ENCODE assay signal across 10 cellular contexts in the genomic region with DNA sequence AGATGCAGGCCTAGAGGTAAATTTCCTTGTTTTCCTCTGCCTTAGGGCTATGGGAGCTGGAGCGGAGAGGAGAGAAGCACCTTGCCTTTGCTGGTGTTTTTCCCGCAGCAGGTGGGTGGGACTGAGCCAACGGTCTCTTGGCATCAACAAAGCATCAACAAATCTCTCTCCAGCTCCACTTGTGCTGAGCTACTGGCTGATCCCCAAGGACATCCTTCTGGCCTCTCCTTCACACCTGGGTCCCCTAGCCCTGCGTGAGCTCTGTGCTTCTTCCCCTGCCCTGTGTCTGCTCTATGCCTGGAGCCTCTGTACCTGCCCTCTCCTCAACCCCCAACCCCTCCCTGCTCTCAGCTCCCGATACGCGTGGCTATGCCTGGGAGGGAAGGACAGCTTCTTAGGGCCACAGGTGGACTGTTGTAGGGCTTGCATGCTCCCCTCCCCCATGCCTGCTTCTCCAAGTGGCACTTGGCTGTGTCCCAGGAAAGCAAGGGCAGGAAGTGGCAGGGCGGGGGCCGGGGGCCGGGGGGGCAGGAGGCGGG. TPM values are rescaled to one million over a fixed set of nuclear protein-coding genes. Genes with fewer than 3 reads are reported as not detected.
DNase-seq lines count a peak whose midpoint lies in the region; ATAC-seq and TF ChIP-seq lines count a peak whose summit lies in the region.
"Had no signal": no experiment of that assay in that cellular context is flagged by ENCODE, and none has a peak within 500 bp of the region (broad histone marks: within the 10 kb centered on the region; RNA-seq: fewer than 3 reads in every experiment).

No MANE protein-coding gene starts in this region.

- no peak for TF ChIP-seq CTCF in GM13976 (IDR thresholded peaks at IDR 0.05; ENCODE audit: borderline replicate concordance, control extremely low read depth, extremely low read depth, insufficient read depth, missing control alignments)
- TF ChIP-seq CTCF in prostate gland (IDR thresholded peaks at IDR 0.05): no peak

- in situ Hi-C loops in GM13976 (cut with MboI; ENCODE audit: low sequenced_read_pairs, unreplicated experiment): no loop called here

- no peaks in the 10 kb centered on the region for H3K36me3 ChIP-seq in prostate gland
- H3K36me3 ChIP-seq: neutrophil had no signal

- DNase-seq in GM13976 (ENCODE audit: low spot score) (peak; percentile 18), NCI-H2196 treated with DMSO at 0.1 percent for 48 hours (lab: John Stamatoyannopoulos, UW; ENCODE audit: unreplicated experiment) (peak; percentile 99), cerebellum (ENCODE audit: low spot score) (peak; percentile 80), prostate gland (ENCODE audit: low spot score) (peak; percentile 89)
- DNase-seq in activated CD8-positive, alpha-beta memory T cell treated with anti-CD3 and anti-CD28 coated beads, Interleukin-2, amount 50 U/mL, for 4 hours: no peak
- DNase-seq in effector CD8-positive, alpha-beta T cell (lab: John Stamatoyannopoulos, UW): no peak

- peaks cover 32% of the 10 kb centered on the region for H3K4me1 ChIP-seq in prostate gland (replicated peaks)

- no peaks in the 10 kb centered on the region for H3K9me3 ChIP-seq in prostate gland
- H3K9me3 ChIP-seq: neutrophil had no signal

- 22% methylated on average over 7 of the region's 11 CpGs for WGBS in prostate gland

- no peak for ATAC-seq in GM18502 (IDR thresholded peaks at IDR 0.05; ENCODE audit: poor library complexity, unreplicated experiment)
- no peak for ATAC-seq in HG03571 (IDR thresholded peaks at IDR 0.05; ENCODE audit: unreplicated experiment)

- TF ChIP-seq POLR2A in prostate gland (IDR thresholded peaks at IDR 0.05): no peak

- intact Hi-C loops in prostate gland (cut with DNase I): no loop called here

- no peaks in the 10 kb centered on the region for H3K27me3 ChIP-seq in prostate gland (replicated peaks; ENCODE audit: insufficient read depth)

- no peak overlapping the region for H3K4me3 ChIP-seq in prostate gland

- H3K27ac ChIP-seq in prostate gland: peak overlapping the region; percentile 90 to 95

RNA-seq across cellular contexts. Expression of gene CLDN4, which starts 3.2 kb away (rescaled TPM):
- total RNA-seq in cerebellum (2.7 TPM), prostate gland (100 to 1,000 TPM; 162 to 216 TPM)

RNA-seq across cellular contexts. Expression of gene METTL27, which starts 14.7 kb away (rescaled TPM):
- total RNA-seq in cerebellum (2.5 TPM), prostate gland (10 to 100 TPM in 1 of 2 donors, 1 to 10 TPM in 1; 5.9 to 19.8 TPM)

RNA-seq across cellular contexts. Expression of gene TMEM270, which starts 33.3 kb away (rescaled TPM):
- total RNA-seq in cerebellum (not detected), prostate gland (1 to 10 TPM in 1 of 2 donors, not detected in 1; 4.9 TPM)
- total RNA-seq: activated naive CD4-positive, alpha-beta T cell treated with anti-CD3 and anti-CD28 coated beads, Interleukin-2, amount 50 U/mL, for 72 hours had no signal

RNA-seq across cellular contexts. Expression of gene CLDN3, which starts 57.6 kb away (rescaled TPM):
- total RNA-seq in cerebellum (0.36 TPM), prostate gland (100 to 1,000 TPM; 156 to 176 TPM)
- total RNA-seq: activated naive CD4-positive, alpha-beta T cell treated with anti-CD3 and anti-CD28 coated beads, Interleukin-2, amount 50 U/mL, for 72 hours had no signal

Comparison
In these comparisons a context has a peak if more than half of its experiments do, and no peak if none do; other contexts are left out.
1. DNase-seq: peak in GM13976 (single experiment), NCI-H2196 treated with DMSO at 0.1 percent for 48 hours (single experiment), cerebellum (single experiment) and prostate gland (single experiment); none in activated CD8-positive, alpha-beta memory T cell treated with anti-CD3 and anti-CD28 coated beads, Interleukin-2, amount 50 U/mL, for 4 hours (single experiment) and effector CD8-positive, alpha-beta T cell (single experiment).
2. RNA of gene CLDN4, which starts 3.2 kb away (total RNA-seq): 162 to 216 TPM in prostate gland; 2.7 TPM in cerebellum (single experiment); every median in the first group is over 10 times any median in the second.